In genomic region chr11:65653229-65654225, GRCh38 we compare ENCODE assay signal across 8 cellular contexts. TPM values are rescaled to one million over a fixed set of nuclear protein-coding genes. Genes with fewer than 3 reads are reported as not detected.
A peak's percentile ranks its signal among the peaks of the same experiment; 100 is the strongest.
DNase-seq lines count a peak whose midpoint lies in the region; ATAC-seq and TF ChIP-seq lines count a peak whose summit lies in the region.

No MANE protein-coding gene starts in this region.

- intact Hi-C loops in mucosa of descending colon (cut with DNase I, micrococcal nuclease): no loop called here

- TF ChIP-seq CTCF in cardiac fibroblast (IDR thresholded peaks at IDR 0.05; ENCODE audit: low read depth, low read length) (no peak), mucosa of descending colon (IDR thresholded peaks at IDR 0.05) (no peak)

- ATAC-seq in mucosa of descending colon (peak; percentile 10), GM18870 (IDR thresholded peaks at IDR 0.05; ENCODE audit: unreplicated experiment) (no peak), GM21825 (IDR thresholded peaks at IDR 0.05; ENCODE audit: unreplicated experiment) (no peak)

- H3K36me3 ChIP-seq in mucosa of descending colon (ENCODE audit: low read depth): peaks cover 4% of the 10 kb centered on the region

- DNase-seq in LoVo (ENCODE audit: low spot score) (peak; percentile 6), cardiac fibroblast (ENCODE audit: low read depth in 2 of 2) (peak in 1 of 2 donors; percentile 29), mucosa of descending colon (peak; percentile 54 to 76 (median 64)), COLO829 (ENCODE audit: low spot score) (no peak)
- no peak for DNase-seq in NK-92 treated with Interleukin-12 subunit alpha and Interleukin-12 subunit beta, amount 100 ng/mL, for 24 hours (lab: John Stamatoyannopoulos, UW)

- H3K9me3 ChIP-seq in mucosa of descending colon: no peaks in the 10 kb centered on the region

- peaks cover 28% of the 10 kb centered on the region for H3K4me1 ChIP-seq in mucosa of descending colon (ENCODE audit: low read depth)

- H3K4me3 ChIP-seq in GM08714 (ENCODE audit: low read length) (peak overlapping the region; percentile 57; the same call in 1 of the 2 replicates), cardiac fibroblast (replicated peaks in 1 of 2; ENCODE audit: low read depth in 2 of 2, low read length in 2 of 2) (peak overlapping the region; percentile 51 to 54), mucosa of descending colon (peak overlapping the region; percentile 33)

RNA-seq across cellular contexts. Expression of gene RELA, which starts 9.2 kb away (rescaled TPM):
- total RNA-seq in mucosa of descending colon: 10 to 100 TPM; 69.1 to 89.6 (median 71.0) TPM

RNA-seq across cellular contexts. Expression of gene SIPA1, which starts 15.6 kb away (rescaled TPM):
- total RNA-seq in mucosa of descending colon: 10 to 100 TPM; 23.2 to 52.5 (median 28.1) TPM

RNA-seq across cellular contexts. Expression of gene PCNX3, which starts 38.0 kb away (rescaled TPM):
- 10 to 100 TPM; 42.5 to 53.4 (median 47.5) TPM for total RNA-seq in mucosa of descending colon

RNA-seq across cellular contexts. Expression of gene MAP3K11, which starts 39.5 kb away (rescaled TPM):
- total RNA-seq in mucosa of descending colon: 100 to 1,000 TPM in 1 of 3 donors, 10 to 100 TPM in 2; 81.6 to 109 (median 95.7) TPM

RNA-seq across cellular contexts. Expression of gene KCNK7, which starts 57.9 kb away (rescaled TPM):
- 1 to 10 TPM in 2 of 3 donors, under 1 TPM in 1; 0.49 to 1.7 (median 1.5) TPM for total RNA-seq in mucosa of descending colon

Comparison
In these comparisons a context has a peak if more than half of its experiments do, and no peak if none do; other contexts are left out.
1. DNase-seq: peak in LoVo (single experiment) and mucosa of descending colon (3 of 3); none in COLO829 (single experiment) and NK-92 treated with Interleukin-12 subunit alpha and Interleukin-12 subunit beta, amount 100 ng/mL, for 24 hours (single experiment).
2. Peak in every context shown above with its lines, with median percentiles within 50 percentile points of each other: H3K4me3 ChIP-seq.